In the genomic region with DNA sequence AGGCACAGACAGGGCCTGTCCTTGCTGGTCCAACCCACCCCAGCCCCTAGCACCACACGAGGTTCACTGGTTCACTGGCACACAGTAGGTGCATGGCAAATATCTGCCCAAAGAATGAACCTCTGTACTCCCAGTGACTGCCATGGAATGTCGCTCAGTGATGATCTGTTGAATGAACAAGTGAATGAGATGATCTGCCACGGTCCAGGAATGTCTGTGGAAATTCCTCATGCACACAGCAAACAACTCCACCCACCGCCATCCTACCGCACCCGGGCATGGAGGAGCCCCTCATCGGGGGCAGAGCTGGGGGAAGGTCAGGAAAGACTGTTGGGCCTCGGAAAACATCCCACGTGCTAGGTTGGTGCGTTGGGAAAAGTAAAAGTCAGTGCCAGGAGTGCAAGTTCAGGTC, we compare ENCODE assay signal across 9 cellular contexts. TPM values are rescaled to one million over a fixed set of nuclear protein-coding genes. Genes with fewer than 3 reads are reported as not detected.
DNase-seq lines count a peak whose midpoint lies in the region; ATAC-seq and TF ChIP-seq lines count a peak whose summit lies in the region.
"Had no signal": no experiment of that assay in that cellular context is flagged by ENCODE, and none has a peak within 500 bp of the region (broad histone marks: within the 10 kb centered on the region; RNA-seq: fewer than 3 reads in every experiment).

No MANE protein-coding gene starts in this region.

- peak overlapping the region; percentile 70 for H3K4me3 Mint-ChIP-seq in natural killer cell
- no peak overlapping the region for H3K4me3 Mint-ChIP-seq in natural killer cell treated with Interleukin-12 subunit alpha and Interleukin-12 subunit beta and Interleukin-15 and Interleukin-18, amount 100 ng/mL, for 72 hours
- peak overlapping the region; percentile 40 for H3K4me3 Mint-ChIP-seq in central memory CD8-positive, alpha-beta T cell

- no peak for ATAC-seq in natural killer cell
- ATAC-seq in natural killer cell treated with Interleukin-12 subunit alpha and Interleukin-12 subunit beta and Interleukin-15 and Interleukin-18, amount 100 ng/mL, for 72 hours = no peak
- ATAC-seq in central memory CD8-positive, alpha-beta T cell (replicated peaks; ENCODE audit: extremely low read depth, poor library complexity, severe bottlenecking) = no peak
- no peak for ATAC-seq in aorta (ENCODE audit: low FRiP score)
- no peak for ATAC-seq in sciatic nerve
- no peak for ATAC-seq in GM19023 (IDR thresholded peaks at IDR 0.05; ENCODE audit: unreplicated experiment)

- H3K4me3 ChIP-seq in muscle layer of colon (ENCODE audit: low read depth in 1 of 2, low read length in 2 of 2) (peak overlapping the region; percentile 81 to 98), aorta (ENCODE audit: low read length in 2 of 2) (peak overlapping the region; percentile 96 to 98)

- H3K4me1 ChIP-seq in muscle layer of colon (ENCODE audit: insufficient read depth, low read length) (peaks cover 68% of the 10 kb centered on the region), aorta (ENCODE audit: control insufficient read depth in 1 of 2, insufficient read depth in 2 of 2, low read length in 2 of 2) (peaks cover 0 to 3% of the 10 kb centered on the region in 2 donors)

- H3K9me3 Mint-ChIP-seq in natural killer cell = no peaks in the 10 kb centered on the region
- no peaks in the 10 kb centered on the region for H3K9me3 Mint-ChIP-seq in natural killer cell treated with Interleukin-12 subunit alpha and Interleukin-12 subunit beta and Interleukin-15 and Interleukin-18, amount 100 ng/mL, for 72 hours
- no peaks in the 10 kb centered on the region for H3K9me3 Mint-ChIP-seq in central memory CD8-positive, alpha-beta T cell

- H3K27ac ChIP-seq in muscle layer of colon (ENCODE audit: low read depth, low read length) (peak overlapping the region; percentile 96), aorta (ENCODE audit: low read depth in 1 of 2, low read length in 2 of 2) (peak overlapping the region in 1 of 2 donors; percentile 84)

- H3K27ac Mint-ChIP-seq in natural killer cell = no peak overlapping the region
- H3K27ac Mint-ChIP-seq in natural killer cell treated with Interleukin-12 subunit alpha and Interleukin-12 subunit beta and Interleukin-15 and Interleukin-18, amount 100 ng/mL, for 72 hours = no peak overlapping the region
- H3K27ac Mint-ChIP-seq in central memory CD8-positive, alpha-beta T cell (ENCODE audit: low read depth) = no peak overlapping the region

- DNase-seq in natural killer cell = no peak
- no peak for DNase-seq in natural killer cell treated with Interleukin-12 subunit alpha and Interleukin-12 subunit beta and Interleukin-15 and Interleukin-18, amount 100 ng/mL, for 72 hours (ENCODE audit: low spot score)
- DNase-seq in central memory CD8-positive, alpha-beta T cell (ENCODE audit: low spot score in 2 of 2) = no peak
- DNase-seq in aorta = peak in 1 of 2 donors; percentile 43
- DNase-seq in sciatic nerve (ENCODE audit: low spot score) = no peak
- DNase-seq in NCI-H774 (lab: John Stamatoyannopoulos, UW) = no peak
- DNase-seq: DMS79 treated with DMSO at 0.1 percent for 48 hours had no signal

- 4 to 6% methylated on average over 10 of the region's 10 CpGs for WGBS in aorta, 2 donors

- H3K36me3 Mint-ChIP-seq in natural killer cell = no peaks in the 10 kb centered on the region
- no peaks in the 10 kb centered on the region for H3K36me3 Mint-ChIP-seq in natural killer cell treated with Interleukin-12 subunit alpha and Interleukin-12 subunit beta and Interleukin-15 and Interleukin-18, amount 100 ng/mL, for 72 hours
- H3K36me3 Mint-ChIP-seq in central memory CD8-positive, alpha-beta T cell (ENCODE audit: insufficient read depth) = peaks cover 4% of the 10 kb centered on the region

- H3K9me3 ChIP-seq in muscle layer of colon (ENCODE audit: low read length) = no peaks in the 10 kb centered on the region
- H3K9me3 ChIP-seq in aorta (ENCODE audit: control insufficient read depth, low read length) = no peaks in the 10 kb centered on the region

- no peaks in the 10 kb centered on the region for H3K27me3 ChIP-seq in muscle layer of colon (ENCODE audit: control insufficient read depth in 1 of 2, insufficient read depth in 2 of 2, low read length in 2 of 2)
- no peaks in the 10 kb centered on the region for H3K27me3 ChIP-seq in aorta (ENCODE audit: control insufficient read depth in 1 of 2, insufficient read depth in 2 of 2, low read length in 1 of 2)

- H3K9ac ChIP-seq in muscle layer of colon (ENCODE audit: low read length) = peak overlapping the region; percentile 95

- H3K36me3 ChIP-seq in muscle layer of colon (ENCODE audit: insufficient read depth, low read length) (no peaks in the 10 kb centered on the region), aorta (ENCODE audit: control insufficient read depth in 1 of 2, insufficient read depth in 2 of 2, low read length in 1 of 2) (no peaks in the 10 kb centered on the region)

- intact Hi-C loops in natural killer cell (cut with micrococcal nuclease) = no loop called here
- intact Hi-C loops in aorta (cut with DNase I) = loop anchor here (5.0 kb wide), 1 partner anchor 33 kb away; no protein-coding TSS in a partner anchor
- intact Hi-C loops in sciatic nerve (cut with DNase I) = no loop called here

- H3K27me3 Mint-ChIP-seq in natural killer cell (ENCODE audit: low read depth in 2 of 2) = peaks cover 0 to 26% of the 10 kb centered on the region in 2 donors
- H3K27me3 Mint-ChIP-seq in natural killer cell treated with Interleukin-12 subunit alpha and Interleukin-12 subunit beta and Interleukin-15 and Interleukin-18, amount 100 ng/mL, for 72 hours = peaks cover 13 to 20% of the 10 kb centered on the region in 2 donors
- peaks cover 31% of the 10 kb centered on the region for H3K27me3 Mint-ChIP-seq in central memory CD8-positive, alpha-beta T cell

- peaks cover 7 to 13% of the 10 kb centered on the region in 2 donors for H3K4me1 Mint-ChIP-seq in natural killer cell
- H3K4me1 Mint-ChIP-seq in natural killer cell treated with Interleukin-12 subunit alpha and Interleukin-12 subunit beta and Interleukin-15 and Interleukin-18, amount 100 ng/mL, for 72 hours (ENCODE audit: low read depth in 2 of 2) = peaks cover 7 to 14% of the 10 kb centered on the region in 2 donors
- peaks cover 12% of the 10 kb centered on the region for H3K4me1 Mint-ChIP-seq in central memory CD8-positive, alpha-beta T cell

- no peak for TF ChIP-seq CTCF in natural killer cell (IDR thresholded peaks at IDR 0.05)

RNA-seq across cellular contexts. Expression of a gene that starts 1.7 kb away (rescaled TPM):
- total RNA-seq in natural killer cell (under 1 TPM; 0.54 to 0.93 (median 0.90) TPM), aorta (1,000 to 10,000 TPM in 1 of 2 donors, 100 to 1,000 TPM in 1; 868 to 1,205 TPM), sciatic nerve (887 TPM)
- under 1 TPM in 1 of 2 donors, not detected in 1; 0.20 TPM for total RNA-seq in natural killer cell treated with Interleukin-12 subunit alpha and Interleukin-12 subunit beta and Interleukin-15 and Interleukin-18, amount 100 ng/mL, for 72 hours
- 100 to 1,000 TPM in 1 of 2 donors, 10 to 100 TPM in 1; 49.1 to 268 TPM for polyA plus RNA-seq in aorta

RNA-seq across cellular contexts. Expression of a gene that starts 41.4 kb away (rescaled TPM):
- total RNA-seq in natural killer cell (not detected), aorta (1 to 10 TPM; 1.0 to 1.8 TPM), sciatic nerve (1.2 TPM)
- total RNA-seq in natural killer cell treated with Interleukin-12 subunit alpha and Interleukin-12 subunit beta and Interleukin-15 and Interleukin-18, amount 100 ng/mL, for 72 hours = not detected
- 1 to 10 TPM; 2.5 to 7.5 TPM for polyA plus RNA-seq in aorta

Comparison
In these comparisons a context has a peak if more than half of its experiments do, and no peak if none do; other contexts are left out.
1. RNA of a gene that starts 1.7 kb away (total RNA-seq): 868 to 1,205 TPM in aorta and 887 TPM in sciatic nerve (single experiment); 0.54 to 0.93 TPM in natural killer cell and 0.20 TPM in natural killer cell treated with Interleukin-12 subunit alpha and Interleukin-12 subunit beta and Interleukin-15 and Interleukin-18, amount 100 ng/mL, for 72 hours; every median in the first group is over 100 times any median in the second.
2. intact Hi-C loops: an anchor here in aorta (5.0 kb wide); none called in natural killer cell and sciatic nerve.